Comparison of ENCODE assay signal across 20 cellular contexts in the genomic region with DNA sequence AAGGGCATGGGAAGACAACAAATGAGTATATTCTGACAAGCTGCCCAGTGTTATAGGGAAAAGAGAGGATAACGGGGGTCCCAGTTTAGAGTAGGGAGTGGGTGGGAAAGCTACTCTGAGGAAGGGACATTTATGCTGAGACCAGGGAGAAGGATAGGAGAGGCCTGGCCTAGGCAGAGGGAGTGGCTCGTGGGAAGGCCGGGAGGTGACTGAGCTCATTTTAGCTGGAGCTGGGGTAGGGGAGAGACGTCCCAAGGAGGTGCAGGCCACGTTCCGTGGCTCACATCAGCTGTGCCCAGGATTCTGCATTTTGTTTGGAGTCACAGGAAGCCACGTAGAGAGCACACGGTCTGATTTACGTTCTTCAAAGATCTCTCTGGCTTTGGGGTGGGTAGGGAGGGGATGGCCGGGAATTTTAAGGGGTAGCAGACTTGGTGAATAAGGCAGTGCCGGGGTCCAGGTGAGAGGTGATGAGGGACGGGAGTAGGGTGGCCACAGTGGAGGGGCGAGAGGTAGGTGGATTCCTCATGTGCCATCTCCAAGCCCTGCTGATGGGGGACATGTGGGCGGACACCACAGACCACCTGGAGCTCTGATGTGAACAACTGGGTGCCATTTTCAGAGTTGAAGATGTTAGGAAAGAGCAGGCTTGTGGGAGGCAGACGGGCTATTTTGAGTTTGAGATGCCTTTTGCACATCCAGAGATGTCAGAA. TPM values are rescaled to one million over a fixed set of nuclear protein-coding genes. Genes with fewer than 3 reads are reported as not detected.
DNase-seq lines count a peak whose midpoint lies in the region; ATAC-seq, FAIRE-seq and TF ChIP-seq lines count a peak whose summit lies in the region.
"Had no signal": no experiment of that assay in that cellular context is flagged by ENCODE, and none has a peak within 500 bp of the region (broad histone marks: within the 10 kb centered on the region; RNA-seq: fewer than 3 reads in every experiment).

No MANE protein-coding gene starts in this region.

- TF ChIP-seq CTCF in ascending aorta (IDR thresholded peaks at IDR 0.05) (no peak), HepG2 (CRISPR knock-in tag; IDR thresholded peaks at IDR 0.05) (no peak), gastrocnemius medialis (IDR thresholded peaks at IDR 0.05 in 4 of 5, conservative IDR thresholded peaks at IDR 0.05 in 1 of 5) (no peak)

- H3K9me3 ChIP-seq in BLaER1: no peaks in the 10 kb centered on the region
- H3K9me3 ChIP-seq in ascending aorta: no peaks in the 10 kb centered on the region
- no peaks in the 10 kb centered on the region for H3K9me3 ChIP-seq in HepG2 (ENCODE audit: low read length)
- H3K9me3 ChIP-seq in gastrocnemius medialis: no peaks in the 10 kb centered on the region

- BruUV-seq in HepG2 (replicated peaks; lab: Mats Ljungman, UMichigan): no TSS peak

- over 99% methylated on average over 15 of the region's 15 CpGs for WGBS in HepG2 (ENCODE audit: low lambda C conversion rate)

- H3K9ac ChIP-seq in BLaER1 (no peak overlapping the region), HepG2 (ENCODE audit: insufficient read depth, low read depth, low read length) (no peak overlapping the region)
- H3K9ac ChIP-seq: KMS-11 had no signal

- no peaks in the 10 kb centered on the region for H4K20me1 ChIP-seq in BLaER1
- 0 out of 2 replicates have a peak, but pooled peaks cover 2% of the 10 kb centered on the region for H4K20me1 ChIP-seq in HepG2 (ENCODE audit: insufficient read depth, low read length)

- TF ChIP-seq EP300 in HepG2 (IDR thresholded peaks at IDR 0.05; ENCODE audit: low read depth in 2 of 2, low read length in 2 of 2) (no peak), HepG2 (CRISPR knock-in tag; IDR thresholded peaks at IDR 0.05; ENCODE audit: borderline replicate concordance) (no peak)

- DNase-seq in ascending aorta (ENCODE audit: low spot score in 2 of 2) (no peak), HepG2 (ENCODE audit: low spot score) (no peak), gastrocnemius medialis (no peak), mucosa of gallbladder (ENCODE audit: low spot score) (no peak), dedifferentiated amniotic fluid mesenchymal stem cell (ENCODE audit: extremely low spot score) (no peak)
- DNase-seq: activated CD4-positive, alpha-beta T cell treated with anti-CD3 and anti-CD28 coated beads for 36 hours; activated T-cell treated with anti-CD3 and anti-CD28 coated beads, Interleukin-2, amount 50 U/mL, for 72 hours; amniotic stem cell; GDM1; naive thymus-derived CD4-positive, alpha-beta T cell; NCI-H1694; NCI-H526 treated with DMSO at 0.1 percent for 48 hours; RPMI8226; stimulated activated naive B cell treated with anti-CD40 and anti-IgM and Interleukin-4, amounts not matched to agents 10 μg/mL and 1 μg/mL and 100 μg/mL, for 72 hours; T-helper 2 cell had no signal

- ATAC-seq in HepG2: no peak
- no peak for ATAC-seq in gastrocnemius medialis
- no peak for ATAC-seq in HG03439 (IDR thresholded peaks at IDR 0.05; ENCODE audit: unreplicated experiment)
- no peak for ATAC-seq in GM18870 (IDR thresholded peaks at IDR 0.05; ENCODE audit: unreplicated experiment)
- ATAC-seq: activated CD4-positive, alpha-beta T cell treated with anti-CD3 and anti-CD28 coated beads for 36 hours; activated T-cell treated with anti-CD3 and anti-CD28 coated beads, Interleukin-2, amount 50 U/mL, for 72 hours; naive thymus-derived CD4-positive, alpha-beta T cell; sciatic nerve; stimulated activated naive B cell treated with anti-CD40 and anti-IgM and Interleukin-4, amounts not matched to agents 10 μg/mL and 1 μg/mL and 100 μg/mL, for 72 hours had no signal

- H3K36me3 ChIP-seq in BLaER1 (peaks cover 11% of the 10 kb centered on the region; the same call in 1 of the 2 replicates), ascending aorta (peaks cover 27 to 43% of the 10 kb centered on the region in 2 donors), HepG2 (replicated peaks in 1 of 2; ENCODE audit: control insufficient read depth in 1 of 2, insufficient read depth in 2 of 2, low read length in 2 of 2) (peaks cover 7 to 22% of the 10 kb centered on the region in 2 experiments; a peak in 4 of 5 replicates), gastrocnemius medialis (no peaks in the 10 kb centered on the region)

- POLR2A ChIA-PET in HepG2 (lab: Yijun Ruan, JAX): no interaction called here

- no peak for TF ChIP-seq RAD21 in HepG2 (CRISPR knock-in tag; IDR thresholded peaks at IDR 0.05)

- in situ Hi-C loops in HepG2 (cut with HindIII; ENCODE audit: extremely low pct_ligation_motif_present, low pct_unique_long_range_greater_than_20kb): no loop called here
- in situ Hi-C loops in gastrocnemius medialis (cut with MboI; ENCODE audit: low sequenced_read_pairs in 4 of 4): no loop called here

- FAIRE-seq in HepG2 (lab: Jason Lieb, UNC): no peak

- TF ChIP-seq POLR2A in HepG2 (IDR thresholded peaks at IDR 0.05; ENCODE audit: insufficient read depth in 1 of 2, low read depth in 2 of 2, low read length in 2 of 2) (no peak), gastrocnemius medialis (IDR thresholded peaks at IDR 0.05) (no peak)

- intact Hi-C loops in ascending aorta (cut with DNase I) (loop anchor here (10.0 kb wide), 2 partner anchors 364 to 484 kb away; no protein-coding TSS in a partner anchor), HepG2 (cut with micrococcal nuclease; ENCODE audit: unreplicated experiment) (no loop called here), gastrocnemius medialis (cut with DNase I; ENCODE audit: low total_unique reads) (no loop called here)

- H3K27ac ChIP-seq in BLaER1: no peak overlapping the region
- peak overlapping the region; percentile 93 to 97 for H3K27ac ChIP-seq in ascending aorta
- H3K27ac ChIP-seq in HepG2 (ENCODE audit: extremely low read length, insufficient read depth, low read length): no peak overlapping the region
- H3K27ac ChIP-seq in gastrocnemius medialis: peak overlapping the region; percentile 52 to 83 (median 66)
- H3K27ac ChIP-seq: KMS-11 had no signal

- H3K4me1 ChIP-seq in BLaER1 (peaks cover 91% of the 10 kb centered on the region), ascending aorta (peaks cover 34 to 51% of the 10 kb centered on the region in 2 donors), HepG2 (ENCODE audit: insufficient read depth, low read length) (peaks cover 74% of the 10 kb centered on the region), gastrocnemius medialis (peaks cover 13 to 18% of the 10 kb centered on the region in 2 donors)

- H3K4me3 ChIP-seq in BLaER1 (no peak overlapping the region), ascending aorta (peak overlapping the region; percentile 49 to 89), HepG2 (replicated peaks in 1 of 3; ENCODE audit: insufficient read depth in 1 of 3, low read depth in 2 of 3, low read length in 3 of 3) (no peak overlapping the region), gastrocnemius medialis (peak overlapping the region; percentile 38 to 67 (median 41))

- H3K79me2 ChIP-seq in HepG2 (ENCODE audit: insufficient read depth, low read length): peaks cover 21% of the 10 kb centered on the region

- no peak overlapping the region for H2AFZ ChIP-seq in HepG2 (ENCODE audit: low read length)

- peak overlapping the region; percentile 45; the same call in 1 of the 2 replicates for H3K4me2 ChIP-seq in BLaER1
- H3K4me2 ChIP-seq in HepG2 (ENCODE audit: low read depth, low read length): no peak overlapping the region; the same call in 1 of the 2 replicates
- H3K4me2 ChIP-seq: KMS-11 had no signal

- H3K27me3 ChIP-seq in BLaER1 (no peaks in the 10 kb centered on the region), ascending aorta (no peaks in the 10 kb centered on the region), HepG2 (ENCODE audit: control insufficient read depth in 1 of 2, insufficient read depth in 2 of 2, low read length in 2 of 2) (no peaks in the 10 kb centered on the region; a peak in 1 of 5 replicates), gastrocnemius medialis (no peaks in the 10 kb centered on the region)

- CTCF ChIA-PET in HepG2 (lab: Yijun Ruan, JAX; ENCODE audit: low intra/inter-chr PET ratio, low total read pairs): no interaction called here

RNA-seq across cellular contexts. Expression of a gene that starts 4.7 kb away (rescaled TPM):
- total RNA-seq in ascending aorta (1,807 TPM), HepG2 (2016; rRNA removed; fragmentation: Illumina TruSeq; extraction: Trizol) (10.5 and 24.7 TPM in 2 replicates), gastrocnemius medialis (100 to 1,000 TPM in 2 of 4 donors, 10 to 100 TPM in 2; 50.3 to 120 (median 105) TPM), mucosa of gallbladder (169 TPM)
- 13.7 and 15.2 TPM in 2 replicates for total RNA-seq in HepG2 (2016; cell fraction: cytosol; rRNA removed; fragmentation: Illumina TruSeq; extraction: Trizol; ENCODE audit: low read depth)
- 9.6 and 28.4 TPM in 2 replicates for total RNA-seq in HepG2 (2016; cell fraction: insoluble cytoplasmic fraction; rRNA removed; fragmentation: Illumina TruSeq; extraction: Trizol)
- total RNA-seq in HepG2 (2016; cell fraction: membrane; rRNA removed; fragmentation: Illumina TruSeq; extraction: Trizol): 21.8 and 22.0 TPM in 2 replicates
- 24.5 and 28.2 TPM in 2 replicates for total RNA-seq in HepG2 (2016; cell fraction: nucleus; rRNA removed; fragmentation: Illumina TruSeq; extraction: Trizol)
- polyA plus RNA-seq in HepG2 (2011; rRNA removed): 76.8 and 139 TPM in 2 replicates
- polyA plus RNA-seq in HepG2 (2011; cell fraction: cytosol; rRNA removed): 62.4 and 79.7 TPM in 2 replicates
- polyA plus RNA-seq in HepG2 (2011; cell fraction: nucleus; rRNA removed): 185 and 206 TPM in 2 replicates
- 42.8 and 47.0 TPM in 2 replicates for polyA plus RNA-seq in HepG2 (2012)
- 5.5 and 6.8 TPM in 2 replicates for polyA plus RNA-seq in HepG2 (2016; cell fraction: cytosol; fragmentation: Illumina TruSeq; extraction: Trizol; ENCODE audit: low read depth)
- polyA plus RNA-seq in HepG2 (2016; cell fraction: insoluble cytoplasmic fraction; fragmentation: Illumina TruSeq; extraction: Trizol; ENCODE audit: low read depth): 8.8 and 11.1 TPM in 2 replicates
- polyA plus RNA-seq in HepG2 (2016; cell fraction: membrane; fragmentation: Illumina TruSeq; extraction: Trizol; ENCODE audit: low read depth): 10.6 and 11.6 TPM in 2 replicates
- 48.2 and 51.2 TPM in 2 replicates for polyA plus RNA-seq in HepG2 (2016; cell fraction: nucleus; fragmentation: Illumina TruSeq; extraction: Trizol; ENCODE audit: insufficient read depth, low read depth)
- 13.3 and 101 TPM in 2 replicates for polyA minus RNA-seq in HepG2 (2011; rRNA and poly(A)+ RNA removed; ENCODE audit: low replicate concordance)
- 27.7 and 32.7 TPM in 2 replicates for polyA minus RNA-seq in HepG2 (2011; cell fraction: cytosol; rRNA and poly(A)+ RNA removed)
- polyA minus RNA-seq in HepG2 (2011; cell fraction: nucleus; rRNA and poly(A)+ RNA removed): 24.6 and 37.8 TPM in 2 replicates
- total RNA-seq: activated CD4-positive, alpha-beta T cell treated with anti-CD3 and anti-CD28 coated beads for 36 hours; activated T-cell treated with anti-CD3 and anti-CD28 coated beads, Interleukin-2, amount 50 U/mL, for 72 hours; naive thymus-derived CD4-positive, alpha-beta T cell had no signal
- polyA plus RNA-seq: naive thymus-derived CD4-positive, alpha-beta T cell had no signal

RNA-seq across cellular contexts. Expression of a gene that starts 36.4 kb away (rescaled TPM):
- total RNA-seq in ascending aorta (not detected), HepG2 (2016; rRNA removed; fragmentation: Illumina TruSeq; extraction: Trizol) (not detected in 2 replicates), gastrocnemius medialis (under 1 TPM in 1 of 4 donors, not detected in 3; 0.59 TPM), mucosa of gallbladder (not detected)
- not detected in 2 replicates for total RNA-seq in HepG2 (2016; cell fraction: cytosol; rRNA removed; fragmentation: Illumina TruSeq; extraction: Trizol; ENCODE audit: low read depth)
- total RNA-seq in HepG2 (2016; cell fraction: insoluble cytoplasmic fraction; rRNA removed; fragmentation: Illumina TruSeq; extraction: Trizol): not detected in 2 replicates
- total RNA-seq in HepG2 (2016; cell fraction: membrane; rRNA removed; fragmentation: Illumina TruSeq; extraction: Trizol): not detected in 2 replicates
- total RNA-seq in HepG2 (2016; cell fraction: nucleus; rRNA removed; fragmentation: Illumina TruSeq; extraction: Trizol): not detected in 2 replicates
- 0.05 TPM in 1 of 2 replicates, not detected in the other for polyA plus RNA-seq in HepG2 (2011; rRNA removed)
- 0.03 TPM in 1 of 2 replicates, not detected in the other for polyA plus RNA-seq in HepG2 (2011; cell fraction: cytosol; rRNA removed)
- 0.13 and 0.23 TPM in 2 replicates for polyA plus RNA-seq in HepG2 (2011; cell fraction: nucleus; rRNA removed)
- 0.07 TPM in 1 of 2 replicates, not detected in the other for polyA plus RNA-seq in HepG2 (2012)
- not detected in 2 replicates for polyA plus RNA-seq in HepG2 (2016; cell fraction: cytosol; fragmentation: Illumina TruSeq; extraction: Trizol; ENCODE audit: low read depth)
- not detected in 2 replicates for polyA plus RNA-seq in HepG2 (2016; cell fraction: insoluble cytoplasmic fraction; fragmentation: Illumina TruSeq; extraction: Trizol; ENCODE audit: low read depth)
- not detected in 2 replicates for polyA plus RNA-seq in HepG2 (2016; cell fraction: membrane; fragmentation: Illumina TruSeq; extraction: Trizol; ENCODE audit: low read depth)
- polyA plus RNA-seq in HepG2 (2016; cell fraction: nucleus; fragmentation: Illumina TruSeq; extraction: Trizol; ENCODE audit: insufficient read depth, low read depth): not detected in 2 replicates
- polyA minus RNA-seq in HepG2 (2011; rRNA and poly(A)+ RNA removed; ENCODE audit: low replicate concordance): not detected in 2 replicates
- polyA minus RNA-seq in HepG2 (2011; cell fraction: cytosol; rRNA and poly(A)+ RNA removed): not detected in 2 replicates
- polyA minus RNA-seq in HepG2 (2011; cell fraction: nucleus; rRNA and poly(A)+ RNA removed): not detected in 2 replicates
- total RNA-seq: activated CD4-positive, alpha-beta T cell treated with anti-CD3 and anti-CD28 coated beads for 36 hours; activated T-cell treated with anti-CD3 and anti-CD28 coated beads, Interleukin-2, amount 50 U/mL, for 72 hours; naive thymus-derived CD4-positive, alpha-beta T cell had no signal
- polyA plus RNA-seq: naive thymus-derived CD4-positive, alpha-beta T cell had no signal

Comparison
In these comparisons a context has a peak if more than half of its experiments do, and no peak if none do; other contexts are left out.
1. H3K27ac ChIP-seq: peak in ascending aorta (2 of 2) and gastrocnemius medialis (4 of 4); none in BLaER1 (single experiment) and HepG2 (single experiment).
2. H3K4me3 ChIP-seq: peak in ascending aorta (2 of 2) and gastrocnemius medialis (4 of 4); none in BLaER1 (single experiment) and HepG2 (0 of 3).
3. RNA of a gene that starts 4.7 kb away (total RNA-seq): 1,807 TPM in ascending aorta (single experiment); 169 TPM in mucosa of gallbladder (single experiment), 50.3 to 120 TPM in gastrocnemius medialis and 9.6 to 28.4 TPM in HepG2; every median in the first group is over 10 times any median in the second.